In the genomic region with DNA sequence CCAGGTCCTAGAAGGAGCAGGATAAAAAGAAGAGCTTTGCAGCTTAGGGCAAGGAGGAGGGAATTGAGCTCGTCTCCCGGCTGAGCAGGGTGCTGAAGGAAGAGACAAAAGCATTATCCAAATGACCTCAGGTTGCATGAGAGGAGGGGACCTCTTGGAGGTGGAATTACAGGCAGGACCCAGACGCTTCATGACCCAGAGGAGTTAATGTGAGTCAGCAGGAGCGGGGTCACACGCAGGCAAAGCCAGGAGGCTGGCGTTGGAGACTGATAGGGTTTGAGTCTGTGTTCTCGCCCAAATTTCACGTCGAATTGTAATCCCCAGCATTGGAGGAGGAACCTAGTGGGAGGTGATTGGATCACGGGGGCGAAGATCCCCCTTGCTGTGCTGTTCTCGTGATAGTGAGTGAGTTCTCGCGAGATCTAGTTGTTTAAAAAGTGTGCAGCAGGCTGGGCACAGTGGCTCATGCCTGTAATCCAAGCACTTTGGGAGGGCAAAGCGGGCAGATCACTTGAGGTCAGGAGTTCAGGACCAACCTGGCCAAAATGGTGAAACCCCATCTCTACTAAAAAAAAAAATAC, we compare ENCODE assay signal across 18 cellular contexts.
"Had no signal": no experiment of that assay in that cellular context is flagged by ENCODE, and none has a peak within 500 bp of the region (broad histone marks: within the 10 kb centered on the region; RNA-seq: fewer than 3 reads in every experiment).

No MANE protein-coding gene starts in this region.

- H3K4me1 ChIP-seq: esophagus muscularis mucosa, right atrium auricular region, tibial nerve, uterus had no signal

- H3K9me3 ChIP-seq: esophagus muscularis mucosa, right atrium auricular region, tibial nerve, uterus had no signal

- H3K27me3 Mint-ChIP-seq: activated CD4-positive, alpha-beta memory T cell treated with anti-CD3 and anti-CD28 coated beads, Interleukin-2, amount 10 ng/mL, durations not matched to agents 7 days and 5 days had no signal

- DNase-seq: activated CD4-positive, alpha-beta memory T cell treated with anti-CD3 and anti-CD28 coated beads, Interleukin-2, amount 10 ng/mL, durations not matched to agents 7 days and 5 days; activated CD4-positive, alpha-beta T cell treated with anti-CD3 and anti-CD28 coated beads for 4 hours; activated gamma-delta T cell; activated T-cell treated with anti-CD3 and anti-CD28 coated beads, Interleukin-2, amount 50 U/mL, for 48 hours; amniotic stem cell; naive thymus-derived CD4-positive, alpha-beta T cell; posterior cingulate gyrus; small intestine; stimulated activated CD4-positive, alpha-beta T cell treated with anti-CD3 and anti-CD28 coated beads, Interleukin-4, amount 100 ng/mL, for 24 hours; stimulated activated naive CD4-positive, alpha-beta T cell; T-helper 1 cell; uterus had no signal

- H3K27me3 ChIP-seq: esophagus muscularis mucosa, right atrium auricular region, tibial nerve, uterus had no signal

- H3K4me1 Mint-ChIP-seq: activated CD4-positive, alpha-beta memory T cell treated with anti-CD3 and anti-CD28 coated beads, Interleukin-2, amount 10 ng/mL, durations not matched to agents 7 days and 5 days had no signal

- H3K4me3 ChIP-seq: esophagus muscularis mucosa, right atrium auricular region, tibial nerve, uterus had no signal

- H3K36me3 ChIP-seq: esophagus muscularis mucosa, right atrium auricular region, tibial nerve, uterus had no signal

- ATAC-seq: left lobe of liver; naive thymus-derived CD4-positive, alpha-beta T cell had no signal

- H3K4me3 Mint-ChIP-seq: activated CD4-positive, alpha-beta memory T cell treated with anti-CD3 and anti-CD28 coated beads, Interleukin-2, amount 10 ng/mL, durations not matched to agents 7 days and 5 days; activated naive CD8-positive, alpha-beta T cell had no signal

- H3K36me3 Mint-ChIP-seq: activated naive CD8-positive, alpha-beta T cell had no signal

- H3K27ac ChIP-seq: esophagus muscularis mucosa, right atrium auricular region, tibial nerve, uterus, VCaP had no signal

- H3K27ac Mint-ChIP-seq: activated CD4-positive, alpha-beta memory T cell treated with anti-CD3 and anti-CD28 coated beads, Interleukin-2, amount 10 ng/mL, durations not matched to agents 7 days and 5 days; activated naive CD8-positive, alpha-beta T cell; naive thymus-derived CD4-positive, alpha-beta T cell had no signal
